In genomic region chr20:3820048-3820900, GRCh38 we compare ENCODE assay signal across 8 cellular contexts. TPM values are rescaled to one million over a fixed set of nuclear protein-coding genes. Genes with fewer than 3 reads are reported as not detected.
DNase-seq lines count a peak whose midpoint lies in the region; TF ChIP-seq lines count a peak whose summit lies in the region.

AP5S1 (plus strand) TSS chr20:3820547; CDS start chr20:3822118, 1,571 bp downstream.

- H3K36me3 ChIP-seq in H7 (replicated peaks; ENCODE audit: control insufficient read depth, insufficient read depth, low read length) (no peaks in the 10 kb centered on the region; the same call in 1 of the 2 replicates), Loucy (ENCODE audit: insufficient read depth, low read length) (no peaks in the 10 kb centered on the region), stomach (peaks cover 26 to 35% (median 35%) of the 10 kb centered on the region in 4 donors)

- peaks cover 32% of the 10 kb centered on the region for H3K4me1 Mint-ChIP-seq in nephron progenitor cell

- H3K9me2 ChIP-seq in Loucy (replicated peaks; ENCODE audit: low read depth, low read length): no peaks in the 10 kb centered on the region

- TF ChIP-seq CTCF in Loucy (conservative IDR thresholded peaks at IDR 0.05; ENCODE audit: low read length): peak; percentile 87
- TF ChIP-seq CTCF in fibroblast of the aortic adventitia (IDR thresholded peaks at IDR 0.05; ENCODE audit: insufficient read depth, low read length): peak; percentile 66
- peak; percentile 92 for TF ChIP-seq CTCF in nephron progenitor cell (IDR thresholded peaks at IDR 0.05)
- TF ChIP-seq CTCF in stomach (IDR thresholded peaks at IDR 0.05): peak in 6 of 7 experiments; percentile 75 to 100 (median 98)

- intact Hi-C loops in stomach (cut with DNase I; ENCODE audit: low total_unique reads): no loop called here

- peaks cover 9% of the 10 kb centered on the region for H3K27me3 Mint-ChIP-seq in nephron progenitor cell (ENCODE audit: low read depth, poor library complexity)

- no peaks in the 10 kb centered on the region for H3K36me3 Mint-ChIP-seq in nephron progenitor cell (ENCODE audit: low read depth)

- H3K79me2 ChIP-seq in Loucy (ENCODE audit: insufficient read depth, low read length): peaks cover 15% of the 10 kb centered on the region

- no peak for TF ChIP-seq EP300 in stomach (IDR thresholded peaks at IDR 0.05)

- 0 to 1% (median 0%) methylated on average over 44 to 96 of the region's 96 CpGs for WGBS in stomach, 5 donors

- in situ Hi-C loops in G401 (cut with HindIII; ENCODE audit: low sequenced_read_pairs): no loop called here

- H3K27ac ChIP-seq in stomach: peak within 1 kb of the TSS; percentile 93 to 100 (median 97)

- H3K9me3 Mint-ChIP-seq in nephron progenitor cell: no peaks in the 10 kb centered on the region

- DNase-seq in G401 (ENCODE audit: low spot score) (peak; percentile 96), H7 (peak; percentile 98), fibroblast of the aortic adventitia (ENCODE audit: low read depth) (peak; percentile 97), nephron progenitor cell (peak; percentile 97), stomach (peak; percentile 98)
- peak; percentile 82 for DNase-seq in activated T-helper 9 cell treated with anti-CD3 and anti-CD28 coated beads, Interleukin-2, amount 50 U/mL, for 16 hours (ENCODE audit: low read depth)

- H3K4me3 Mint-ChIP-seq in nephron progenitor cell: peak within 1 kb of the TSS; percentile 90

- no peaks in the 10 kb centered on the region for H3F3A ChIP-seq in Loucy (ENCODE audit: low read depth)

- TF ChIP-seq POLR2A in Raji (IDR thresholded peaks at IDR 0.05; ENCODE audit: insufficient read depth, low read depth, low read length) (peak; percentile 96), stomach (IDR thresholded peaks at IDR 0.05) (no peak)

- H3K9me3 ChIP-seq in Loucy (ENCODE audit: insufficient read depth, low read depth, low read length) (no peaks in the 10 kb centered on the region), stomach (no peaks in the 10 kb centered on the region)

- peak within 1 kb of the TSS; percentile 95 for H3K9ac ChIP-seq in Loucy (ENCODE audit: low read depth, low read length, poor library complexity, severe bottlenecking)

- H3K27me3 ChIP-seq in H7 (ENCODE audit: control insufficient read depth, insufficient read depth, low read length) (no peaks in the 10 kb centered on the region), Loucy (ENCODE audit: insufficient read depth, low read length, poor library complexity, severe bottlenecking) (no peaks in the 10 kb centered on the region), stomach (no peaks in the 10 kb centered on the region)

- H4K20me1 ChIP-seq in Loucy (ENCODE audit: insufficient read depth, low read length, poor library complexity, severe bottlenecking): no peaks in the 10 kb centered on the region

- H3K4me1 ChIP-seq in Loucy (ENCODE audit: insufficient read depth, low read length, poor library complexity, severe bottlenecking) (peaks cover 43% of the 10 kb centered on the region), stomach (peaks cover 21 to 36% (median 32%) of the 10 kb centered on the region in 4 donors)

- peak within 1 kb of the TSS; percentile 90 for H3K4me3 ChIP-seq in H7 (ENCODE audit: insufficient read depth, low read depth, low read length)
- peak within 1 kb of the TSS; percentile 92 for H3K4me3 ChIP-seq in Loucy (ENCODE audit: low read length, poor library complexity, severe bottlenecking)
- H3K4me3 ChIP-seq in fibroblast of the aortic adventitia (ENCODE audit: low read depth, low read length): peak within 1 kb of the TSS; percentile 88
- peak within 1 kb of the TSS; percentile 60 to 73 (median 64) for H3K4me3 ChIP-seq in stomach

- H3K27ac Mint-ChIP-seq in nephron progenitor cell: peak within 1 kb of the TSS; percentile 97

- peak within 1 kb of the TSS; percentile 94 for H3K4me2 ChIP-seq in Loucy (ENCODE audit: low read depth, low read length, poor library complexity, severe bottlenecking)

- peak within 1 kb of the TSS; percentile 93 for H2AFZ ChIP-seq in Loucy (ENCODE audit: low read length)

RNA-seq across cellular contexts. Expression of gene AP5S1, which starts in this region (rescaled TPM):
- total RNA-seq in G401 (2014; rRNA removed; shearing (Covaris generic)): 9.8 and 17.8 TPM in 2 replicates
- total RNA-seq in H7 (2014; rRNA removed; shearing (Covaris generic)): 3.1 and 4.4 TPM in 2 replicates
- total RNA-seq in fibroblast of the aortic adventitia (ENCODE audit: low replicate concordance): 9.4 and 20.4 TPM in 2 replicates
- 10 to 100 TPM in 1 of 5 donors, 1 to 10 TPM in 4; 1.8 to 14.8 (median 4.2) TPM for total RNA-seq in stomach
- polyA plus RNA-seq in stomach: 10 to 100 TPM in 1 of 3 donors, 1 to 10 TPM in 2; 6.1 to 10.4 (median 7.9) TPM

Comparison
In these comparisons a context has a peak if more than half of its experiments do, and no peak if none do; other contexts are left out.
1. Peak in every context shown above with its lines: DNase-seq, H3K4me3 ChIP-seq and H3K27ac ChIP-seq.